In the genomic region with DNA sequence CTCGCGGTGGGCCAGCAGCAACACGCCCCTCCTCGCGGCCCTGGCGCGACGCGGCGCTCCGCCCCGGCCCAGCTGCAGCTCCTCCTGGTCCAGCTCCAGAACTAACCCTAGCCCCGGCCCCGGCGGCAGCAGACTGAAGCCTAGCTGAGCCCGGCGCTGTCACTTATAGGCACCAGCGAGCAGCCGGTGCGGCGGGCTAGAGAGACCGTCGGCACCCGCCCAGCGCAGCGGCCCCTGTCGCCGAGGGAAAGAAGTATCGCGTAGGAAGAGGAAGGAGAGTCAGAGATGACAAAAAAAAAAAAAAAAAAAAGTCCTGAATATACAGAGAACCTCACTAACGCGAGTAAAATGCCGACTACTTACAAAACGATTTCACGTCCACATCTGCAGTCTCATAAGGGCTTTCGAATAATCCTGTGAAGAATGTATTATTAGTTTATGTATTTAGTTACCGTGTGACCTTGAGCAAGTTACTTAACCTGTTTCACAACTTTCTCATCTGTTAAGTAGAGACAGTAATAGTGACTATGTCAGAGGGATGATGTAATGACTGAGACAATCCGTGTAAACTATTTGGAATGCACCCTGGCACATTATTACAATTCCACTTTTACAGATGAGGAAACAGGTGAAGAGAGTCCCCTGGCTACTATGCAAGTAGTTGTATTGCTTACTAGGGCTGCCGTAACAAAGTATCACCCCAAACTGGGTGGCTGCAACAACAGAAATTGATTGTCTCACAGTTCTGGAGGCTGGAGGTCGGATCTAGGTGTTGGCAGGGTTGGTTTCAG, we compare ENCODE assay signal across 8 cellular contexts. TPM values are rescaled to one million over a fixed set of nuclear protein-coding genes. Genes with fewer than 3 reads are reported as not detected.
A peak's percentile ranks its signal among the peaks of the same experiment; 100 is the strongest.
DNase-seq lines count a peak whose midpoint lies in the region; ATAC-seq and TF ChIP-seq lines count a peak whose summit lies in the region.

Gene SLC9A1, minus strand, starts transcription at position 135 of the 791 bp plus-strand sequence. CDS start 791 bp downstream, outside the sequence.

- no peaks in the 10 kb centered on the region for H3K9me3 Mint-ChIP-seq in chondrocyte (ENCODE audit: low read depth)

- H3K36me3 Mint-ChIP-seq in chondrocyte (ENCODE audit: low read depth) = no peaks in the 10 kb centered on the region

- H3K27me3 Mint-ChIP-seq in chondrocyte (ENCODE audit: low read depth) = no peaks in the 10 kb centered on the region

- peak within 1 kb of the TSS; percentile 91 for H3K4me3 Mint-ChIP-seq in chondrocyte (ENCODE audit: unreplicated experiment)

- H3K4me3 ChIP-seq in kidney epithelial cell (ENCODE audit: low read depth, low read length) = peak within 1 kb of the TSS; percentile 64

- peak within 1 kb of the TSS; percentile 96 for H3K27ac Mint-ChIP-seq in chondrocyte (ENCODE audit: unreplicated experiment)

- peaks cover 46% of the 10 kb centered on the region for H3K4me1 Mint-ChIP-seq in chondrocyte (ENCODE audit: low read depth)

- no peaks in the 10 kb centered on the region for H3K36me3 ChIP-seq in kidney epithelial cell (ENCODE audit: control insufficient read depth, insufficient read depth, low read length)

- TF ChIP-seq CTCF in AG09319 (IDR thresholded peaks at IDR 0.05; ENCODE audit: low read depth, low read length) = peak; percentile 90
- TF ChIP-seq CTCF in chondrocyte (IDR thresholded peaks at IDR 0.05) = peak; percentile 86
- TF ChIP-seq CTCF in kidney epithelial cell (IDR thresholded peaks at IDR 0.05; ENCODE audit: insufficient read depth, low read length, poor library complexity, severe bottlenecking) = peak; percentile 87

- peak; percentile 87 for DNase-seq in AG09319 (ENCODE audit: extremely low read depth, low read depth)
- peak; percentile 84 for DNase-seq in NCI-H460 (ENCODE audit: extremely low read depth, low read depth)
- DNase-seq in activated CD4-positive, alpha-beta T cell treated with anti-CD3 and anti-CD28 coated beads for 1 hour = peak; percentile 95
- DNase-seq in chondrocyte (ENCODE audit: low spot score) = peak; percentile 97
- peak; percentile 68 for DNase-seq in kidney epithelial cell (ENCODE audit: low read depth)
- DNase-seq in stimulated activated CD4-positive, alpha-beta T cell treated with anti-CD3 and anti-CD28 coated beads, Interleukin-1b, Interleukin-23, amount 100 ng/mL, for 1 hour (ENCODE audit: low read depth in 2 of 2) = peak; percentile 85 to 90

- H3K27me3 ChIP-seq in kidney epithelial cell (ENCODE audit: control insufficient read depth, insufficient read depth, low read length) = no peaks in the 10 kb centered on the region

- peak; percentile 85 for ATAC-seq in GM18909 (IDR thresholded peaks at IDR 0.05; ENCODE audit: poor library complexity, unreplicated experiment)
- peak; percentile 86 for ATAC-seq in HG03196 (IDR thresholded peaks at IDR 0.05; ENCODE audit: unreplicated experiment)

RNA-seq across cellular contexts. Expression of gene SLC9A1, which starts in this region (rescaled TPM):
- 16.6 and 20.1 TPM in 2 replicates for total RNA-seq in NCI-H460 (2014; rRNA removed; shearing (Covaris generic))
- 9.4 and 16.6 TPM in 2 replicates for polyA plus RNA-seq in NCI-H460 (2014; cell fraction: nucleus; rRNA removed)
- total RNA-seq in chondrocyte (53.9 to 55.4 TPM (median 54.6 TPM) in 3 replicates), kidney epithelial cell (37.7 and 57.1 TPM in 2 replicates)

Comparison
In these comparisons a context has a peak if more than half of its experiments do, and no peak if none do; other contexts are left out.
1. Peak in every context shown above with its lines: DNase-seq, ATAC-seq and H3K4me3 ChIP-seq.